ENCODE assay signal across 20 cellular contexts in genomic region chr16:86906608-86907007, GRCh38.
"Had no signal": no experiment of that assay in that cellular context is flagged by ENCODE, and none has a peak within 500 bp of the region (broad histone marks: within the 10 kb centered on the region; RNA-seq: fewer than 3 reads in every experiment).

No MANE protein-coding gene starts in this region.

- H3K4me3 Mint-ChIP-seq: dendritic cell treated with granulocyte-macrophage colony-stimulating factor and Interleukin-4, amounts not matched to agents 40 ng/mL and 50 ng/mL, for 4 days; effector memory CD8-positive, alpha-beta T cell; immature natural killer cell; naive B cell; nephron progenitor cell had no signal

- H3K4me1 ChIP-seq: esophagus muscularis mucosa, gastroesophageal sphincter, right atrium auricular region, upper lobe of left lung had no signal

- H3K36me3 Mint-ChIP-seq: immature natural killer cell, naive B cell had no signal

- H3K9me3 ChIP-seq: esophagus muscularis mucosa, gastroesophageal sphincter, right atrium auricular region, sigmoid colon, upper lobe of left lung, uterus had no signal

- H3K27me3 ChIP-seq: right atrium auricular region, upper lobe of left lung, uterus had no signal

- DNase-seq: effector memory CD8-positive, alpha-beta T cell; foreskin fibroblast; glutamatergic neuron; immature natural killer cell; mammary epithelial cell; midbrain; naive B cell; nephron progenitor cell; posterior cingulate gyrus; sigmoid colon; stimulated activated CD4-positive, alpha-beta T cell treated with anti-CD3 and anti-CD28 coated beads, Interleukin-2, amount 100 ng/mL, for 48 hours; stimulated activated naive CD4-positive, alpha-beta T cell treated with Interleukin-2 at 50 U/mL for 16 hours; upper lobe of left lung; uterus had no signal

- H3K4me1 Mint-ChIP-seq: immature natural killer cell, naive B cell had no signal

- H3K27ac Mint-ChIP-seq: dendritic cell treated with granulocyte-macrophage colony-stimulating factor and Interleukin-4, amounts not matched to agents 40 ng/mL and 50 ng/mL, for 4 days; effector memory CD8-positive, alpha-beta T cell; immature natural killer cell; naive B cell; nephron progenitor cell had no signal

- H3K36me3 ChIP-seq: esophagus muscularis mucosa, gastroesophageal sphincter, right atrium auricular region, sigmoid colon, upper lobe of left lung, uterus had no signal

- H3K27ac ChIP-seq: epithelial cell of prostate, esophagus muscularis mucosa, gastroesophageal sphincter, right atrium auricular region, sigmoid colon, skin epidermis, upper lobe of left lung, uterus had no signal

- H3K9me3 Mint-ChIP-seq: dendritic cell treated with granulocyte-macrophage colony-stimulating factor and Interleukin-4, amounts not matched to agents 40 ng/mL and 50 ng/mL, for 4 days; effector memory CD8-positive, alpha-beta T cell; immature natural killer cell; nephron progenitor cell had no signal

- H3K4me3 ChIP-seq: esophagus muscularis mucosa, gastroesophageal sphincter, right atrium auricular region, sigmoid colon, skin epidermis, upper lobe of left lung, uterus had no signal
